1 cellular context compared by ENCODE assay signal in the genomic region with DNA sequence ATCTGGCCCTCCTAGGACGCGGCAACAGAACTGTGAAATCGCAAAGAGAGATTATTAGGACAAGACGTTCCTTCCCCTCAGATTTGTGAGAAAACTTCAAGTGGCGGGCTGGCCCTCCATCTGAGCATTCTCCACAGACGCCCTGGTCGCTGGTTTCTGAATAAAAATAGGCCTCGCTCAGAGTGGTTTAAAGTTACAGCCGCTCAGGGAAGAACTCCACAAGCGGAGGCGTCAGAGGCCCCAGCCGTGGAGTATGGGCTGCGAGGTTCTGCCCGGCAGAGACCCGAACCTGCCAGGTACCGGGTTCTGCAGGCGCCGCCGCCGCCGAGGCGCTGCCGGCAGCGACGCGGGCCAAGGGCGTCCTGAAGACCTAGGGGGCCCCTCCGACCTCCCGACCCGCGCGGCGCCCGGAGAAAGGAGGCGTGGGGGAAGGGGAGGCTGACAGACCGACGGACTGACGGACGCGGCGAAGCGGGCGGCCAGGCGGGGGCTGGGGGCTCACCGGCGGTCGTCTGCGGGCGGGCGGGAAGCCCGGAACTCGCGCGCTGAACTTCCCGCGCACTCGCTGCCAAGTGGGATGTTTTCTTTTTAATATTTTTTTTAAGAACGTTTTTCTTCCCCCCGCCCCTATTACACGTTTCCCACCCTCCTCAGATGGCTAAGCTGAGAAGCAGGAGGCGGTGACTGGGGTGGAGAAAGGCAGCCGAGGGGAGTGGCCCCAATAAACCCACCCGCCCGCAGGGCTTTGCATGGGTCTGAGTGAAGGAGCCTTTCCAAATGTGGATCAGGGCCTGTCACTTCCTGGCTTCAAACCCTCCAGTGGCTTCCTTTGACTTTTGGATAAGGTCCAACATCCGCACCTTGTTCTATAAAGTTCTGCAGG.
A peak's percentile ranks its signal among the peaks of the same experiment; 100 is the strongest.
TF ChIP-seq lines count a peak whose summit lies in the region.

TSS of gene PABPC4L (minus strand) at position 574 of the 883 bp plus-strand sequence. CDS start 770 bp downstream, outside the sequence.

TF ChIP-seq in WTC11, 78 proteins besides CTCF, POLR2A, EP300 and RAD21 (continued from another document):
- TF ChIP-seq E2F5 (CRISPR knock-in tag; IDR thresholded peaks at IDR 0.05) (peak; percentile 65; the same call in 1 of the 2 replicates), ZNF219 (CRISPR knock-in tag; IDR thresholded peaks at IDR 0.05; ENCODE audit: borderline replicate concordance) (0 out of 2 replicates have a peak, but pooled peaks have one; percentile 27), SMAD4 (CRISPR knock-in tag; IDR thresholded peaks at IDR 0.05) (no peak), ZNF396 (CRISPR knock-in tag; IDR thresholded peaks at IDR 0.05; ENCODE audit: borderline replicate concordance) (no peak), SMAD3 (CRISPR knock-in tag; IDR thresholded peaks at IDR 0.05; ENCODE audit: borderline replicate concordance) (no peak), TEAD1 (CRISPR knock-in tag; IDR thresholded peaks at IDR 0.05) (no peak)
- TF ChIP-seq, protein P1, sequence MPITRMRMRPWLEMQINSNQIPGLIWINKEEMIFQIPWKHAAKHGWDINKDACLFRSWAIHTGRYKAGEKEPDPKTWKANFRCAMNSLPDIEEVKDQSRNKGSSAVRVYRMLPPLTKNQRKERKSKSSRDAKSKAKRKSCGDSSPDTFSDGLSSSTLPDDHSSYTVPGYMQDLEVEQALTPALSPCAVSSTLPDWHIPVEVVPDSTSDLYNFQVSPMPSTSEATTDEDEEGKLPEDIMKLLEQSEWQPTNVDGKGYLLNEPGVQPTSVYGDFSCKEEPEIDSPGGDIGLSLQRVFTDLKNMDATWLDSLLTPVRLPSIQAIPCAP (CRISPR knock-in tag; IDR thresholded peaks at IDR 0.05), result no peak
- TF ChIP-seq, protein P2, sequence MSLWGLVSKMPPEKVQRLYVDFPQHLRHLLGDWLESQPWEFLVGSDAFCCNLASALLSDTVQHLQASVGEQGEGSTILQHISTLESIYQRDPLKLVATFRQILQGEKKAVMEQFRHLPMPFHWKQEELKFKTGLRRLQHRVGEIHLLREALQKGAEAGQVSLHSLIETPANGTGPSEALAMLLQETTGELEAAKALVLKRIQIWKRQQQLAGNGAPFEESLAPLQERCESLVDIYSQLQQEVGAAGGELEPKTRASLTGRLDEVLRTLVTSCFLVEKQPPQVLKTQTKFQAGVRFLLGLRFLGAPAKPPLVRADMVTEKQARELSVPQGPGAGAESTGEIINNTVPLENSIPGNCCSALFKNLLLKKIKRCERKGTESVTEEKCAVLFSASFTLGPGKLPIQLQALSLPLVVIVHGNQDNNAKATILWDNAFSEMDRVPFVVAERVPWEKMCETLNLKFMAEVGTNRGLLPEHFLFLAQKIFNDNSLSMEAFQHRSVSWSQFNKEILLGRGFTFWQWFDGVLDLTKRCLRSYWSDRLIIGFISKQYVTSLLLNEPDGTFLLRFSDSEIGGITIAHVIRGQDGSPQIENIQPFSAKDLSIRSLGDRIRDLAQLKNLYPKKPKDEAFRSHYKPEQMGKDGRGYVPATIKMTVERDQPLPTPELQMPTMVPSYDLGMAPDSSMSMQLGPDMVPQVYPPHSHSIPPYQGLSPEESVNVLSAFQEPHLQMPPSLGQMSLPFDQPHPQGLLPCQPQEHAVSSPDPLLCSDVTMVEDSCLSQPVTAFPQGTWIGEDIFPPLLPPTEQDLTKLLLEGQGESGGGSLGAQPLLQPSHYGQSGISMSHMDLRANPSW (CRISPR knock-in tag; conservative IDR thresholded peaks at IDR 0.05; ENCODE audit: low read depth), result no peak
- TF ChIP-seq, protein P3, sequence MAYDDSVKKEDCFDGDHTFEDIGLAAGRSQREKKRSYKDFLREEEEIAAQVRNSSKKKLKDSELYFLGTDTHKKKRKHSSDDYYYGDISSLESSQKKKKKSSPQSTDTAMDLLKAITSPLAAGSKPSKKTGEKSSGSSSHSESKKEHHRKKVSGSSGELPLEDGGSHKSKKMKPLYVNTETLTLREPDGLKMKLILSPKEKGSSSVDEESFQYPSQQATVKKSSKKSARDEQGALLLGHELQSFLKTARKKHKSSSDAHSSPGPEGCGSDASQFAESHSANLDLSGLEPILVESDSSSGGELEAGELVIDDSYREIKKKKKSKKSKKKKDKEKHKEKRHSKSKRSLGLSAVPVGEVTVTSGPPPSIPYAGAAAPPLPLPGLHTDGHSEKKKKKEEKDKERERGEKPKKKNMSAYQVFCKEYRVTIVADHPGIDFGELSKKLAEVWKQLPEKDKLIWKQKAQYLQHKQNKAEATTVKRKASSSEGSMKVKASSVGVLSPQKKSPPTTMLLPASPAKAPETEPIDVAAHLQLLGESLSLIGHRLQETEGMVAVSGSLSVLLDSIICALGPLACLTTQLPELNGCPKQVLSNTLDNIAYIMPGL (CRISPR knock-in tag; IDR thresholded peaks at IDR 0.05), result peak; percentile 66; the same call in 1 of the 2 replicates
TF ChIP-seq in WTC11: peak in this region for 7.
